In the genomic region with DNA sequence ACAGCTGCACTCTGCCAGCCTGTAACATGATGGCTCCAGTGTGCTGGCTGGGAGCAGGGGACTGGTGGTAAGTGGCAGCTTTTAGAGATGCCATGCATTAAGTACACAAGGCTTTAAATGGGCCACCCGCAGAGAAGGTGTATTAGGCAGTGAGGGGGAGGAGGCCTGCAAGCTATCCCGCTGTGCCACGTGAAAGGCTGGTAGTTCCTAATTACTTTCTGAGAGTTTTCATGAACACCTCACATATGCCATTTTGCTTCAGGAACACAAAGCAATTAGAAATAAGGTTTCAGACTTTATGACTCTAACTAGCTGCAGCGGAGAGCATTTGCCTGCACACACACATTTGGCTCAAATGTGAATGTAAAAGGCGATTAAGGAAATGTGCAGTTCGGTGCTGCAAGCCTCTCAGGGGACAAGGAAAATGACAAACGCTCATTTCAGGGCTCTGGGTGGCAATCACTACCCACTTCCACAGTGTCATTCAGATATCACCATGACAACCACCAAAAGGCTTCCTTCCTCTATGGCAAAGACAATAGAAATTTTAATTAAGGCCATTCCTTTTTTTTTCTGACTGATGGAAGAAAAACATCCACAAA, we compare ENCODE assay signal across 11 cellular contexts.
A peak's percentile ranks its signal among the peaks of the same experiment; 100 is the strongest.
DNase-seq lines count a peak whose midpoint lies in the region; ATAC-seq and TF ChIP-seq lines count a peak whose summit lies in the region.
"Had no signal": no experiment of that assay in that cellular context is flagged by ENCODE, and none has a peak within 500 bp of the region (broad histone marks: within the 10 kb centered on the region; RNA-seq: fewer than 3 reads in every experiment).

No MANE protein-coding gene starts in this region.

- peak; percentile 98 for DNase-seq in DMS153 (lab: John Stamatoyannopoulos, UW)
- DNase-seq in MV-4-11 (lab: John Stamatoyannopoulos, UW) = peak; percentile 60
- DNase-seq in NCI-H526 treated with DMSO at 0.1 percent for 48 hours (lab: John Stamatoyannopoulos, UW) = peak; percentile 48
- peak; percentile 58 for DNase-seq in iPS DF 4.7 (ENCODE audit: extremely low read depth, low spot score)
- no peak for DNase-seq in tibial artery
- no peak for DNase-seq in natural killer cell
- DNase-seq in OCI-M2 (lab: John Stamatoyannopoulos, UW; ENCODE audit: unreplicated experiment) = no peak
- DNase-seq: naive B cell; stimulated activated CD4-positive, alpha-beta T cell treated with anti-CD3 and anti-CD28 coated beads, Interleukin-12 subunit alpha, Interleukin-12 subunit beta, amount 100 ng/mL, for 4 hours had no signal

- no peak for TF ChIP-seq CTCF in tibial artery (IDR thresholded peaks at IDR 0.05)
- TF ChIP-seq CTCF in natural killer cell (IDR thresholded peaks at IDR 0.05) = no peak

- H3K27ac Mint-ChIP-seq in natural killer cell = no peak overlapping the region

- peaks cover 0 to 8% (median 4%) of the 10 kb centered on the region in 4 donors for H3K4me1 ChIP-seq in tibial artery

- H3K9me3 ChIP-seq in tibial artery = no peaks in the 10 kb centered on the region
- H3K9me3 ChIP-seq: HAP-1 had no signal

- no peak overlapping the region for H3K4me3 ChIP-seq in tibial artery
- H3K4me3 ChIP-seq: HAP-1 had no signal

- no peaks in the 10 kb centered on the region for H3K27me3 ChIP-seq in tibial artery

- H3K27me3 Mint-ChIP-seq in natural killer cell (ENCODE audit: low read depth in 2 of 2) = peaks cover 0 to 9% of the 10 kb centered on the region in 2 donors

- ATAC-seq in natural killer cell (no peak), HG03108 (IDR thresholded peaks at IDR 0.05; ENCODE audit: unreplicated experiment) (no peak)

- no peaks in the 10 kb centered on the region for H3K36me3 Mint-ChIP-seq in natural killer cell
- H3K36me3 Mint-ChIP-seq: naive B cell had no signal

- no peaks in the 10 kb centered on the region for H3K36me3 ChIP-seq in tibial artery
- H3K36me3 ChIP-seq: HAP-1 had no signal

- H3K4me1 Mint-ChIP-seq in natural killer cell = no peaks in the 10 kb centered on the region

- no peaks in the 10 kb centered on the region for H3K9me3 Mint-ChIP-seq in natural killer cell
- H3K9me3 Mint-ChIP-seq: naive B cell had no signal

- intact Hi-C loops in tibial artery (cut with DNase I; ENCODE audit: low total_unique reads) (no loop called here), natural killer cell (cut with micrococcal nuclease) (no loop called here)

- no peak overlapping the region for H3K27ac ChIP-seq in tibial artery

- H3K4me3 Mint-ChIP-seq in natural killer cell = no peak overlapping the region
- H3K4me3 Mint-ChIP-seq: naive B cell had no signal

Comparison
In these comparisons a context has a peak if more than half of its experiments do, and no peak if none do; other contexts are left out.
1. DNase-seq: peak in DMS153 (single experiment), MV-4-11 (single experiment), NCI-H526 treated with DMSO at 0.1 percent for 48 hours (single experiment) and iPS DF 4.7 (single experiment); none in tibial artery (0 of 2), natural killer cell (single experiment) and OCI-M2 (single experiment).